17 cellular contexts compared by ENCODE assay signal in the genomic region with DNA sequence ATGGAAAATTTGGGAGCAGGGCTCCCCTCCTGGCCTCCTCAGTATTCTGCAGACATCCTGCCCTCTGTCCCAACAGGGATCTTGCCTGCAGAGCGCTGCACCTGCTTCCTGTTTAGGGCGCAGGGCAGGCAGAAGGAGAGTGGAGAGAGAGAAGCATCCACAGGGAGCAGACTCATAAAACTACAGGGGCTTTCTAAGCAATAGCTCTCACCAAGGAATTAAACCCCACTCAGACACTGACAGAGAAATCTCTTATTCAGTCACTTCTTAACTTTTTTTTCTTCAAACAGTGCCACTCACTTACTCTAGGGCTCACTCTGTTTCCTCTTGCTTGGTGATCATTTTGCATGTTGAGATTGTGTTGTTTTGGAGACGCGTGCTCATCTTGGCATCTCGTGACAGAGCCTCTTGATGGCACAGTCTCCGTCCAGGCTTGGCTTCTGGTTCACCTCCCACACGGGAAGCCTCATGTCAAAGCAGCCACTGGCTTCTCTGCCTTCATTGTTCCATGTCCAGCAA.
A peak's percentile ranks its signal among the peaks of the same experiment; 100 is the strongest.
DNase-seq lines count a peak whose midpoint lies in the region; ATAC-seq and TF ChIP-seq lines count a peak whose summit lies in the region.
"Had no signal": no experiment of that assay in that cellular context is flagged by ENCODE, and none has a peak within 500 bp of the region (broad histone marks: within the 10 kb centered on the region; RNA-seq: fewer than 3 reads in every experiment).

No MANE protein-coding gene starts in this region.

- TF ChIP-seq CTCF in gastrocnemius medialis (IDR thresholded peaks at IDR 0.05 in 4 of 5, conservative IDR thresholded peaks at IDR 0.05 in 1 of 5), result no peak

- no peaks in the 10 kb centered on the region for H3K4me1 Mint-ChIP-seq in T-helper 17 cell
- H3K4me1 Mint-ChIP-seq: activated B cell treated with CpG ODN at 0.5 μM for 24 hours; activated naive CD4-positive, alpha-beta T cell treated with anti-CD3 and anti-CD28 coated beads, Interleukin-2, amount 50 U/mL, for 24 hours; memory B cell; stimulated activated naive B cell treated with anti-CD40 and anti-IgM and Interleukin-4, amounts not matched to agents 10 μg/mL and 1 μg/mL and 100 μg/mL, for 72 hours had no signal

- H3K27ac ChIP-seq in caudate nucleus (ENCODE audit: low read depth, low read length), result peak overlapping the region; percentile 6
- H3K27ac ChIP-seq in gastrocnemius medialis, result peak overlapping the region; percentile 39 to 84 (median 80)
- H3K27ac ChIP-seq: PC-9, upper lobe of right lung had no signal

- H3K9me3 ChIP-seq in gastrocnemius medialis (no peaks in the 10 kb centered on the region), T-helper 17 cell (ENCODE audit: control insufficient read depth, low read length, poor library complexity, severe bottlenecking) (no peaks in the 10 kb centered on the region)
- H3K9me3 ChIP-seq: upper lobe of right lung had no signal

- no peaks in the 10 kb centered on the region for H3K36me3 ChIP-seq in gastrocnemius medialis
- H3K36me3 ChIP-seq: upper lobe of right lung had no signal

- H3K27me3 Mint-ChIP-seq in T-helper 17 cell, result peaks cover 25% of the 10 kb centered on the region
- H3K27me3 Mint-ChIP-seq: activated B cell treated with CpG ODN at 0.5 μM for 24 hours had no signal

- H3K27ac Mint-ChIP-seq in T-helper 17 cell, result no peak overlapping the region
- H3K27ac Mint-ChIP-seq: activated B cell treated with CpG ODN at 0.5 μM for 24 hours; activated naive CD4-positive, alpha-beta T cell treated with anti-CD3 and anti-CD28 coated beads, Interleukin-2, amount 50 U/mL, for 24 hours; CD8-positive, alpha-beta T cell; memory B cell; stimulated activated naive B cell treated with anti-CD40 and anti-IgM and Interleukin-4, amounts not matched to agents 10 μg/mL and 1 μg/mL and 100 μg/mL, for 72 hours had no signal

- H3K4me3 Mint-ChIP-seq in T-helper 17 cell, result no peak overlapping the region
- H3K4me3 Mint-ChIP-seq: activated B cell treated with CpG ODN at 0.5 μM for 24 hours; activated naive CD4-positive, alpha-beta T cell treated with anti-CD3 and anti-CD28 coated beads, Interleukin-2, amount 50 U/mL, for 24 hours; CD8-positive, alpha-beta T cell; memory B cell; stimulated activated naive B cell treated with anti-CD40 and anti-IgM and Interleukin-4, amounts not matched to agents 10 μg/mL and 1 μg/mL and 100 μg/mL, for 72 hours had no signal

- DNase-seq in NCI-H2107 treated with DMSO at 0.1 percent for 48 hours (lab: John Stamatoyannopoulos, UW; ENCODE audit: unreplicated experiment) (peak; percentile 61), NCI-H2107 (lab: John Stamatoyannopoulos, UW) (no peak), NCI-H2227 treated with DMSO at 0.1 percent for 48 hours (lab: John Stamatoyannopoulos, UW) (peak; percentile 38), caudate nucleus (lab: John Stamatoyannopoulos, UW) (peak in 1 of 61 donors; percentile 65), gastrocnemius medialis (peak; percentile 46 to 68), T-helper 17 cell (no peak)
- DNase-seq: activated B cell treated with CpG ODN at 0.5 μM for 24 hours; activated CD8-positive, alpha-beta memory T cell treated with anti-CD3 and anti-CD28 coated beads, Interleukin-2, amount 50 U/mL, for 4 hours; CD8-positive, alpha-beta T cell; NCI-H1048; PC-9; stimulated activated naive B cell treated with anti-CD40 and anti-IgM and Interleukin-4, amounts not matched to agents 10 μg/mL and 1 μg/mL and 100 μg/mL, for 72 hours; upper lobe of right lung had no signal

- no peak overlapping the region for H3K4me3 ChIP-seq in gastrocnemius medialis
- H3K4me3 ChIP-seq: PC-9, upper lobe of right lung had no signal

- no peaks in the 10 kb centered on the region for H3K36me3 Mint-ChIP-seq in T-helper 17 cell (ENCODE audit: low read depth)
- H3K36me3 Mint-ChIP-seq: activated naive CD4-positive, alpha-beta T cell treated with anti-CD3 and anti-CD28 coated beads, Interleukin-2, amount 50 U/mL, for 24 hours; CD8-positive, alpha-beta T cell had no signal

- in situ Hi-C loops in gastrocnemius medialis (cut with MboI; ENCODE audit: low sequenced_read_pairs in 4 of 4), result loop anchor here in 1 of 4 donors (10.0 kb wide), 1 partner anchor 130 kb away; no protein-coding TSS in a partner anchor

- H3K27me3 ChIP-seq in gastrocnemius medialis, result no peaks in the 10 kb centered on the region

- peaks cover 50 to 55% of the 10 kb centered on the region in 2 donors for H3K4me1 ChIP-seq in gastrocnemius medialis
- H3K4me1 ChIP-seq: upper lobe of right lung had no signal

- ATAC-seq in gastrocnemius medialis (peak; percentile 28 to 33), HG03108 (IDR thresholded peaks at IDR 0.05; ENCODE audit: unreplicated experiment) (no peak), GM19324 (IDR thresholded peaks at IDR 0.05; ENCODE audit: low FRiP score, unreplicated experiment) (no peak), T-helper 17 cell (no peak)
- ATAC-seq: CD8-positive, alpha-beta T cell; stimulated activated naive B cell treated with anti-CD40 and anti-IgM and Interleukin-4, amounts not matched to agents 10 μg/mL and 1 μg/mL and 100 μg/mL, for 72 hours; upper lobe of right lung had no signal

- no peak for TF ChIP-seq POLR2A in gastrocnemius medialis (IDR thresholded peaks at IDR 0.05)

- intact Hi-C loops in gastrocnemius medialis (cut with DNase I; ENCODE audit: low total_unique reads), result loop anchor here (10.0 kb wide), 1 partner anchor 490 kb away; no protein-coding TSS in a partner anchor

Comparison
In these comparisons a context has a peak if more than half of its experiments do, and no peak if none do; other contexts are left out.
1. DNase-seq: peak in NCI-H2107 treated with DMSO at 0.1 percent for 48 hours (single experiment), NCI-H2227 treated with DMSO at 0.1 percent for 48 hours (single experiment) and gastrocnemius medialis (2 of 2); none in NCI-H2107 (single experiment) and T-helper 17 cell (0 of 3).
2. ATAC-seq: peak in gastrocnemius medialis (2 of 2); none in HG03108 (single experiment), GM19324 (single experiment) and T-helper 17 cell (single experiment).